In the genomic region with DNA sequence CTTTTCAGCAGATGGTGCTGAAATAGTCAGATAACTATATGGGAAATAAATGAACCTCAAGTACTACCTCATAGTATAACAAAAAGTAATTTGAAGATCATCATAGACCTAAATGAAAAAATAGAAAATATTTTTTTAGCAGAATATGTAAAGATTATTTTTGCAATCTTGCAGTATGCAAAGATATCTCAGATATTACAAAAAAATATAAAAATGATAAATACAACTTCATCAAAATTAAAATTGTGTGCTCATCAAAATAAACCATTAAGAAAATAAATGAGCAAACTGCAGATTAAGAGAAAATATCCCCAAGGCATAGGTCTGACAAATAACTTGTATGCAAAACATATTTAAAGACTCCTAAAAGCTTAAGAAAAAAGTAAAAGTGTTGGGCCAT, we compare ENCODE assay signal across 33 cellular contexts.
"Had no signal": no experiment of that assay in that cellular context is flagged by ENCODE, and none has a peak within 500 bp of the region (broad histone marks: within the 10 kb centered on the region; RNA-seq: fewer than 3 reads in every experiment).

No MANE protein-coding gene starts in this region.

- H3K27ac ChIP-seq: ascending aorta, breast epithelium, cardiac muscle cell, colonic mucosa, epithelial cell of prostate, esophagus squamous epithelium, gastroesophageal sphincter, heart right ventricle, WERI-Rb-1 had no signal

- H3K36me3 Mint-ChIP-seq: activated naive CD4-positive, alpha-beta T cell treated with anti-CD3 and anti-CD28 coated beads, Interleukin-2, amount 10 ng/mL, durations not matched to agents 7 days and 5 days; activated naive CD4-positive, alpha-beta T cell treated with anti-CD3 and anti-CD28 coated beads, Interleukin-2, amount 50 U/mL, for 72 hours; activated naive CD8-positive, alpha-beta T cell treated with anti-CD3 and anti-CD28 coated beads, Interleukin-2, amount 10 ng/mL, durations not matched to agents 7 days and 5 days; brain had no signal

- H3K4me1 ChIP-seq: breast epithelium, colonic mucosa, esophagus squamous epithelium had no signal

- H3K4me3 Mint-ChIP-seq: activated CD4-positive, alpha-beta memory T cell treated with anti-CD3 and anti-CD28 coated beads, Interleukin-2, amount 10 ng/mL, durations not matched to agents 7 days and 5 days; activated CD4-positive, alpha-beta T cell treated with anti-CD3 and anti-CD28 coated beads for 36 hours; activated CD4-positive, alpha-beta T cell treated with anti-CD3 and anti-CD28 coated beads, Interleukin-2, amount 10 ng/mL, durations not matched to agents 24 days and 14 days; activated naive CD4-positive, alpha-beta T cell treated with anti-CD3 and anti-CD28 coated beads, Interleukin-2, amount 10 ng/mL, durations not matched to agents 7 days and 5 days; activated naive CD8-positive, alpha-beta T cell treated with anti-CD3 and anti-CD28 coated beads, Interleukin-2, amount 10 ng/mL, durations not matched to agents 7 days and 5 days; activated T-cell treated with anti-CD3 and anti-CD28 coated beads, Interleukin-2, amount 50 U/mL, for 24 hours; activated T-cell treated with anti-CD3 and anti-CD28 coated beads, Interleukin-2, amount 50 U/mL, for 72 hours; brain; T-helper 17 cell; T-helper 2 cell treated with Interferon-gamma antibody and Interleukin-4, amounts not matched to agents 5 μg/mL and 100 μg/mL, for 36 hours had no signal

- FAIRE-seq: endometrium, endothelial cell of umbilical vein had no signal

- H3K27me3 Mint-ChIP-seq: activated CD4-positive, alpha-beta memory T cell treated with anti-CD3 and anti-CD28 coated beads, Interleukin-2, amount 10 ng/mL, durations not matched to agents 7 days and 5 days; activated CD4-positive, alpha-beta T cell treated with anti-CD3 and anti-CD28 coated beads for 36 hours; activated CD4-positive, alpha-beta T cell treated with anti-CD3 and anti-CD28 coated beads, Interleukin-2, amount 10 ng/mL, durations not matched to agents 24 days and 14 days; activated naive CD4-positive, alpha-beta T cell treated with anti-CD3 and anti-CD28 coated beads, Interleukin-2, amount 10 ng/mL, durations not matched to agents 7 days and 5 days; activated naive CD8-positive, alpha-beta T cell treated with anti-CD3 and anti-CD28 coated beads, Interleukin-2, amount 10 ng/mL, durations not matched to agents 7 days and 5 days; activated T-cell treated with anti-CD3 and anti-CD28 coated beads, Interleukin-2, amount 50 U/mL, for 24 hours; T-helper 17 cell had no signal

- H3K36me3 ChIP-seq: ascending aorta, breast epithelium, cardiac muscle cell, colonic mucosa, esophagus squamous epithelium, gastroesophageal sphincter, heart right ventricle, WERI-Rb-1 had no signal

- H3K9me3 Mint-ChIP-seq: activated CD4-positive, alpha-beta T cell treated with anti-CD3 and anti-CD28 coated beads, Interleukin-2, amount 10 ng/mL, durations not matched to agents 24 days and 14 days; T-helper 2 cell treated with Interferon-gamma antibody and Interleukin-4, amounts not matched to agents 5 μg/mL and 100 μg/mL, for 36 hours had no signal

- H3K4me3 ChIP-seq: ascending aorta, breast epithelium, cardiac muscle cell, colonic mucosa, esophagus squamous epithelium, gastroesophageal sphincter, heart right ventricle had no signal

- H3K27ac Mint-ChIP-seq: activated CD4-positive, alpha-beta memory T cell treated with anti-CD3 and anti-CD28 coated beads, Interleukin-2, amount 10 ng/mL, durations not matched to agents 7 days and 5 days; activated CD4-positive, alpha-beta T cell treated with anti-CD3 and anti-CD28 coated beads for 36 hours; activated CD4-positive, alpha-beta T cell treated with anti-CD3 and anti-CD28 coated beads, Interleukin-2, amount 10 ng/mL, durations not matched to agents 24 days and 14 days; activated naive CD4-positive, alpha-beta T cell treated with anti-CD3 and anti-CD28 coated beads, Interleukin-2, amount 10 ng/mL, durations not matched to agents 7 days and 5 days; activated naive CD4-positive, alpha-beta T cell treated with anti-CD3 and anti-CD28 coated beads, Interleukin-2, amount 50 U/mL, for 72 hours; activated naive CD8-positive, alpha-beta T cell treated with anti-CD3 and anti-CD28 coated beads, Interleukin-2, amount 10 ng/mL, durations not matched to agents 7 days and 5 days; activated T-cell treated with anti-CD3 and anti-CD28 coated beads, Interleukin-2, amount 50 U/mL, for 24 hours; activated T-cell treated with anti-CD3 and anti-CD28 coated beads, Interleukin-2, amount 50 U/mL, for 72 hours; brain; T-helper 17 cell; T-helper 2 cell treated with Interferon-gamma antibody and Interleukin-4, amounts not matched to agents 5 μg/mL and 100 μg/mL, for 36 hours had no signal

- H3K27me3 ChIP-seq: ascending aorta, breast epithelium, cardiac muscle cell, colonic mucosa, esophagus squamous epithelium, gastroesophageal sphincter, heart right ventricle had no signal

- H3K9me3 ChIP-seq: ascending aorta, breast epithelium, colonic mucosa, esophagus squamous epithelium, gastroesophageal sphincter, heart right ventricle had no signal

- DNase-seq: activated CD4-positive, alpha-beta memory T cell treated with anti-CD3 and anti-CD28 coated beads, Interleukin-2, amount 10 ng/mL, durations not matched to agents 7 days and 5 days; activated CD4-positive, alpha-beta T cell treated with anti-CD3 and anti-CD28 coated beads for 36 hours; activated CD4-positive, alpha-beta T cell treated with anti-CD3 and anti-CD28 coated beads, Interleukin-2, amount 10 ng/mL, durations not matched to agents 24 days and 14 days; activated CD4-positive, CD25-positive, alpha-beta regulatory T cell; activated CD4-positive, CD25-positive, alpha-beta regulatory T cell treated with anti-CD3 and anti-CD28 coated beads, Interleukin-2, amount 50 U/mL, for 72 hours; activated CD8-positive, alpha-beta memory T cell treated with anti-CD3 and anti-CD28 coated beads, Interleukin-2, amount 50 U/mL, for 48 hours; activated gamma-delta T cell; activated naive CD4-positive, alpha-beta T cell; activated naive CD4-positive, alpha-beta T cell treated with anti-CD3 and anti-CD28 coated beads, Interleukin-2, amount 10 ng/mL, durations not matched to agents 7 days and 5 days; activated naive CD8-positive, alpha-beta T cell treated with anti-CD3 and anti-CD28 coated beads, Interleukin-2, amount 10 ng/mL, durations not matched to agents 7 days and 5 days; activated T-cell treated with anti-CD3 and anti-CD28 coated beads for 4 hours; activated T-cell treated with anti-CD3 and anti-CD28 coated beads, Interleukin-2, amount 50 U/mL, for 24 hours; activated T-cell treated with anti-CD3 and anti-CD28 coated beads, Interleukin-2, amount 50 U/mL, for 72 hours; central memory CD4-positive, alpha-beta T cell; cerebellar nuclear complex; colonic mucosa; effector CD8-positive, alpha-beta T cell; esophagus squamous epithelium; foreskin melanocyte; heart right ventricle; T-helper 17 cell; T1000; WERI-Rb-1 had no signal

- H3K4me1 Mint-ChIP-seq: activated CD4-positive, alpha-beta memory T cell treated with anti-CD3 and anti-CD28 coated beads, Interleukin-2, amount 10 ng/mL, durations not matched to agents 7 days and 5 days; activated CD4-positive, alpha-beta T cell treated with anti-CD3 and anti-CD28 coated beads for 36 hours; activated CD4-positive, alpha-beta T cell treated with anti-CD3 and anti-CD28 coated beads, Interleukin-2, amount 10 ng/mL, durations not matched to agents 24 days and 14 days; activated naive CD4-positive, alpha-beta T cell treated with anti-CD3 and anti-CD28 coated beads, Interleukin-2, amount 10 ng/mL, durations not matched to agents 7 days and 5 days; activated naive CD8-positive, alpha-beta T cell treated with anti-CD3 and anti-CD28 coated beads, Interleukin-2, amount 10 ng/mL, durations not matched to agents 7 days and 5 days; brain; T-helper 17 cell had no signal

- ATAC-seq: activated CD4-positive, alpha-beta T cell treated with anti-CD3 and anti-CD28 coated beads for 36 hours; activated naive CD4-positive, alpha-beta T cell treated with anti-CD3 and anti-CD28 coated beads, Interleukin-2, amount 50 U/mL, for 72 hours; activated T-cell treated with anti-CD3 and anti-CD28 coated beads, Interleukin-2, amount 50 U/mL, for 72 hours; gastroesophageal sphincter; heart right ventricle; T-helper 17 cell had no signal
